8 cellular contexts compared by ENCODE assay signal in the genomic region with DNA sequence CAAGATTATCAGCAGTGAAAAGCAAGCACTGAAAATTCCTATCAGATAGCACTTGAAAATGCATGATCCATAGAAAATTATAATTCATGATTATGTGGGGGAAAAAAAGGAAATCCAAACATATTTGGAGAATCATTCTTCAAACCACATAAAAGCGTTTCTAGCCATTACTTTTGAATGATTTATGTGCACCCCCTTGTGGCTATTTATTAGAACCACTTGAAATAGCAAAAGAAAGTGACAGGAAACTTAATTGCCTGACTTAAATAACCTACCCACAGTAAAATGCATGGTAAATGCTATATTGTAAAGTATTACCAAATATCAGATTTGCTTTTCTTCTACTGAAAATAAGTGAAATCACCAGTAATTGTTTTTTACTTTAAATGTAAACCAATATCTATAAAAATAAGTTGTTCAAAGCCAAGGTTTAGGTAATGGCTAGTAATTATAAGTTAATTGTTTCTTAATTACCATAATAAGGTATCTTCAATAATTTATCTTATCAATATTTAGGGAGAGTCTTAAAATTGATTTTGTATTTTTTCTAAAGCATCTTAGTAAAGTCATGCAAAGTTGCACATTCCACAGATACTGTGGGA.
A peak's percentile ranks its signal among the peaks of the same experiment; 100 is the strongest.
DNase-seq lines count a peak whose midpoint lies in the region; ATAC-seq, FAIRE-seq and TF ChIP-seq lines count a peak whose summit lies in the region.

No MANE protein-coding gene starts in this region.

- RAD21 ChIA-PET in GM12878 (lab: Charles Lee; ENCODE audit: unreplicated experiment): interaction anchor here (1.2 to 1.6 kb wide), 2 partner anchors 278 to 284 kb away, joined by 3 to 19 read pairs; no protein-coding TSS in a partner anchor

- intact Hi-C loops in GM12878 (cut with micrococcal nuclease; ENCODE audit: unreplicated experiment): loop anchor here (1.0 to 2.0 kb wide), 3 partner anchors 75 to 279 kb away; no protein-coding TSS in a partner anchor

- no peak for TF ChIP-seq POLR2A in GM12878 (IDR thresholded peaks at IDR 0.05; ENCODE audit: low read depth, low read length)

- H3K79me2 ChIP-seq in GM23248 (ENCODE audit: insufficient read depth) (no peaks in the 10 kb centered on the region), GM12878 (ENCODE audit: control insufficient read depth, insufficient read depth, low read length) (no peaks in the 10 kb centered on the region)

- BruUV-seq in GM12878 (replicated peaks; lab: Mats Ljungman, UMichigan): no TSS peak

- TF ChIP-seq RAD21 in GM12878 (IDR thresholded peaks at IDR 0.05; ENCODE audit: insufficient read depth, low read depth, low read length): peak; percentile 77
- peak; percentile 94 to 95 for TF ChIP-seq RAD21 in liver (IDR thresholded peaks at IDR 0.05)

- in situ Hi-C loops in GM23248 (cut with MboI): loop anchor here (10.0 to 25.0 kb wide), 2 partner anchors 161 to 1518 kb away; no protein-coding TSS in a partner anchor
- in situ Hi-C loops in GM12878 (cut with MboI): loop anchor here (10.0 kb wide), 1 partner anchor 171 kb away; a partner anchor contains a TSS

- ATAC-seq in GM12878 (peak; percentile 60), HG03457 (IDR thresholded peaks at IDR 0.05; ENCODE audit: unreplicated experiment) (no peak), HG03135 (IDR thresholded peaks at IDR 0.05; ENCODE audit: unreplicated experiment) (no peak)

- H3K4me3 ChIP-seq in BE2C (ENCODE audit: low read depth, low read length) (no peak overlapping the region), GM23248 (no peak overlapping the region), GM12878 (no peak overlapping the region), liver (ENCODE audit: low read depth in 1 of 3, low read length in 3 of 3) (no peak overlapping the region)

- POLR2A ChIA-PET in GM12878 (lab: Charles Lee): no interaction called here

- H3K27me3 ChIP-seq in BE2C: no peaks in the 10 kb centered on the region
- no peaks in the 10 kb centered on the region for H3K27me3 ChIP-seq in GM23248 (replicated peaks; ENCODE audit: insufficient read depth)
- H3K27me3 ChIP-seq in GM12878 (replicated peaks in 1 of 2; ENCODE audit: control insufficient read depth in 2 of 2, insufficient read depth in 2 of 2, low read length in 1 of 2): no peaks in the 10 kb centered on the region
- no peaks in the 10 kb centered on the region for H3K27me3 ChIP-seq in liver (ENCODE audit: control insufficient read depth in 4 of 4, insufficient read depth in 4 of 4, low read length in 3 of 4)

- H3K36me3 ChIP-seq in BE2C (no peaks in the 10 kb centered on the region), GM23248 (ENCODE audit: low read depth) (no peaks in the 10 kb centered on the region), GM12878 (ENCODE audit: control insufficient read depth in 2 of 2, insufficient read depth in 2 of 2, low read length in 1 of 2) (no peaks in the 10 kb centered on the region), liver (ENCODE audit: control insufficient read depth in 4 of 4, insufficient read depth in 3 of 4, low read depth in 1 of 4, low read length in 3 of 4) (no peaks in the 10 kb centered on the region)

- CTCF ChIA-PET in GM12878 (lab: Yijun Ruan, JAX): interaction anchor here (1.0 to 5.4 kb wide), 7 partner anchors 11 to 277 kb away, joined by 3 to 61 read pairs (median 9); no protein-coding TSS in a partner anchor

- H3K9me2 ChIP-seq in GM23248 (ENCODE audit: insufficient read depth): no peaks in the 10 kb centered on the region

- SMC1A ChIA-PET in GM12878 (lab: Charles Lee; ENCODE audit: uncharacterized antibody, unreplicated experiment): interaction anchor here (1.1 to 3.2 kb wide), 7 partner anchors 21 to 281 kb away, joined by 3 to 38 read pairs (median 4); no protein-coding TSS in a partner anchor

- H2AFZ ChIP-seq in GM23248: no peak overlapping the region
- H2AFZ ChIP-seq in GM12878 (ENCODE audit: control insufficient read depth, low read depth, low read length): no peak overlapping the region

- DNase-seq in BE2C (no peak), GM23248 (peak; percentile 68), NCI-H345 (lab: John Stamatoyannopoulos, UW) (peak; percentile 43), GM12878 (ENCODE audit: low read depth, low spot score) (no peak)
- DNase-seq in stimulated activated CD4-positive, alpha-beta T cell treated with anti-CD3 and anti-CD28 coated beads, Interleukin-2, amount 100 ng/mL, for 24 hours: no peak

- FAIRE-seq in GM12878 (lab: Jason Lieb, UNC): peak; percentile 85

- no peaks in the 10 kb centered on the region for H3F3A ChIP-seq in GM23248 (ENCODE audit: insufficient read depth)

- no peak for TF ChIP-seq EP300 in GM12878 (IDR thresholded peaks at IDR 0.05; ENCODE audit: borderline replicate concordance in 1 of 2, control insufficient read depth in 1 of 2, low read depth in 2 of 2, low read length in 2 of 2)

- no peak overlapping the region for H3K9ac ChIP-seq in GM23248
- H3K9ac ChIP-seq in GM12878 (ENCODE audit: control insufficient read depth, insufficient read depth, low read length): no peak overlapping the region
- H3K9ac ChIP-seq in liver (ENCODE audit: low read depth in 1 of 2, low read length in 2 of 2): no peak overlapping the region

- H3K4me1 ChIP-seq in BE2C (peaks cover 18% of the 10 kb centered on the region), GM23248 (ENCODE audit: insufficient read depth) (no peaks in the 10 kb centered on the region), GM12878 (ENCODE audit: control insufficient read depth, insufficient read depth, low read length) (no peaks in the 10 kb centered on the region), liver (ENCODE audit: control insufficient read depth in 4 of 4, insufficient read depth in 4 of 4, low read length in 3 of 4) (peaks cover 0 to 29% (median 21%) of the 10 kb centered on the region in 4 donors)

- WGBS in GM23248 (ENCODE audit: low coverage in 1 of 2, low lambda C conversion rate in 2 of 2, missing lambda C conversion rate in 2 of 2), 2 experiments: 5 to 6% methylated on average over 1 of the region's 1 CpG
- WGBS in GM12878 (ENCODE audit: insufficient coverage, insufficient replicate concordance, low lambda C conversion rate, missing lambda C conversion rate): 0% methylated on average over 1 of the region's 1 CpG
- WGBS in liver: 1% methylated on average over 1 of the region's 1 CpG

- H3K4me2 ChIP-seq in GM23248 (ENCODE audit: unreplicated experiment) (no peak overlapping the region), GM12878 (ENCODE audit: control insufficient read depth, insufficient read depth) (no peak overlapping the region)

- H3K9me3 ChIP-seq in BE2C: no peaks in the 10 kb centered on the region
- H3K9me3 ChIP-seq in GM23248 (ENCODE audit: low read depth): no peaks in the 10 kb centered on the region
- no peaks in the 10 kb centered on the region for H3K9me3 ChIP-seq in GM12878 (replicated peaks; ENCODE audit: control insufficient read depth, insufficient read depth, low read length)
- no peaks in the 10 kb centered on the region for H3K9me3 ChIP-seq in liver (ENCODE audit: control insufficient read depth in 4 of 4, low read length in 3 of 4)

- H3K27ac ChIP-seq in GM23248 (no peak overlapping the region), GM12878 (ENCODE audit: control insufficient read depth, insufficient read depth) (no peak overlapping the region), liver (ENCODE audit: low read depth in 1 of 2, low read length in 2 of 2) (no peak overlapping the region)

- H4K20me1 ChIP-seq in GM23248 (ENCODE audit: insufficient read depth): no peaks in the 10 kb centered on the region
- H4K20me1 ChIP-seq in GM12878 (ENCODE audit: control insufficient read depth, insufficient read depth): no peaks in the 10 kb centered on the region

- TF ChIP-seq CTCF in BE2C (IDR thresholded peaks at IDR 0.05; ENCODE audit: low read depth, low read length) (peak; percentile 61), GM12878 (IDR thresholded peaks at IDR 0.05 in 2 of 3, conservative IDR thresholded peaks at IDR 0.05 in 1 of 3; ENCODE audit: control insufficient read depth in 2 of 3, extremely low read depth in 1 of 3, insufficient read depth in 1 of 3, low read depth in 3 of 3, low read length in 3 of 3) (peak; percentile 35 to 64 (median 37); a peak in 4 of 6 replicates), liver (IDR thresholded peaks at IDR 0.05; ENCODE audit: low read depth, low read length, missing input control) (peak; percentile 74)

TF ChIP-seq in GM12878, 131 proteins besides CTCF, POLR2A, EP300 and RAD21 (continues in another document):
- TF ChIP-seq TCF7 (IDR thresholded peaks at IDR 0.05; ENCODE audit: borderline replicate concordance) (peak; percentile 78), YY1 (IDR thresholded peaks at IDR 0.05; ENCODE audit: low read depth, low read length) (no peak), SMC3 (IDR thresholded peaks at IDR 0.05; ENCODE audit: borderline replicate concordance, low read length) (peak; percentile 89; the same call in 1 of the 2 replicates), KDM1A (IDR thresholded peaks at IDR 0.05; ENCODE audit: borderline replicate concordance) (no peak)

TF ChIP-seq in liver, 16 proteins besides CTCF, POLR2A, EP300 and RAD21:
- TF ChIP-seq HNF4A (conservative IDR thresholded peaks at IDR 0.05) (peak in 1 of 2 donors; percentile 13), RXRA (IDR thresholded peaks at IDR 0.05) (no peak)

Comparison
In these comparisons a context has a peak if more than half of its experiments do, and no peak if none do; other contexts are left out.
1. DNase-seq: peak in GM23248 (single experiment) and NCI-H345 (single experiment); none in BE2C (single experiment), GM12878 (single experiment) and stimulated activated CD4-positive, alpha-beta T cell treated with anti-CD3 and anti-CD28 coated beads, Interleukin-2, amount 100 ng/mL, for 24 hours (0 of 2).
2. Peak in every context shown above with its lines, with median percentiles within 50 percentile points of each other: CTCF ChIP-seq.